18 cellular contexts compared by ENCODE assay signal in the genomic region with DNA sequence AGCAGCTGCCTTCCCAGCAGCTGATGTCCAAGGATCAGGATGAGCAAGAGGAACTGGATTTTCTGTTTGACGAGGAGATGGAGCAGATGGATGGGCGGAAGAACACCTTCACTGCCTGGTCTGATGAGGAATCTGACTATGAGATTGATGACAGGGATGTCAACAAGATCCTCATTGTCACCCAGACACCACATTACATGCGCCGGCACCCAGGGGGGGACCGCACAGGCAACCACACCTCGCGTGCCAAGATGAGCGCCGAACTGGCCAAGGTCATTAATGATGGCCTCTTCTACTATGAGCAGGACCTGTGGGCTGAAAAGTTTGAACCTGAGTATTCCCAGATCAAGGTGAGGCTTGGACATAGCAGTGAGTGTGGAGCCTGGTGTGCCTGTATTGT. TPM values are rescaled to one million over a fixed set of nuclear protein-coding genes. Genes with fewer than 3 reads are reported as not detected.
"Had no signal": no experiment of that assay in that cellular context is flagged by ENCODE, and none has a peak within 500 bp of the region (broad histone marks: within the 10 kb centered on the region; RNA-seq: fewer than 3 reads in every experiment).

No MANE protein-coding gene starts in this region.

- H3K27ac ChIP-seq: esophagus squamous epithelium, sigmoid colon, SJCRH30, suprapubic skin, upper lobe of right lung had no signal

- H3K27me3 ChIP-seq: esophagus squamous epithelium, sigmoid colon, SJCRH30, suprapubic skin, upper lobe of right lung had no signal

- H3K9me3 Mint-ChIP-seq: natural killer cell treated with Interleukin-12 subunit alpha and Interleukin-12 subunit beta and Interleukin-15 and Interleukin-18, amount 100 ng/mL, for 72 hours had no signal

- H3K27ac Mint-ChIP-seq: progenitor cell of endocrine pancreas had no signal

- H3K4me3 Mint-ChIP-seq: natural killer cell treated with Interleukin-12 subunit alpha and Interleukin-12 subunit beta and Interleukin-15 and Interleukin-18, amount 100 ng/mL, for 72 hours had no signal

- DNase-seq: activated gamma-delta T cell treated with Interleukin-2 at 50 U/mL for 16 hours; esophagus squamous epithelium; foreskin fibroblast; glutamatergic neuron; left colon; mammary epithelial cell; mucosa of descending colon; occipital lobe; sigmoid colon; SJCRH30; stimulated activated CD4-positive, alpha-beta T cell treated with anti-CD3 and anti-CD28 coated beads, Interleukin-12 subunit alpha, Interleukin-12 subunit beta, amount 100 ng/mL, for 4 hours; stimulated activated naive CD4-positive, alpha-beta T cell treated with Interleukin-2 at 50 U/mL for 16 hours; SW 1271; T1000; upper lobe of right lung had no signal

- H3K9me3 ChIP-seq: esophagus squamous epithelium, mucosa of descending colon, sigmoid colon, SJCRH30, suprapubic skin, upper lobe of right lung had no signal

- ATAC-seq: left colon; mucosa of descending colon; natural killer cell treated with Interleukin-12 subunit alpha and Interleukin-12 subunit beta and Interleukin-15 and Interleukin-18, amount 100 ng/mL, for 72 hours had no signal

- H3K27me3 Mint-ChIP-seq: natural killer cell treated with Interleukin-12 subunit alpha and Interleukin-12 subunit beta and Interleukin-15 and Interleukin-18, amount 100 ng/mL, for 72 hours; progenitor cell of endocrine pancreas had no signal

- H3K4me1 ChIP-seq: esophagus squamous epithelium, SJCRH30, suprapubic skin, upper lobe of right lung had no signal

- H3K4me3 ChIP-seq: esophagus squamous epithelium, mucosa of descending colon, sigmoid colon, SJCRH30, suprapubic skin, upper lobe of right lung had no signal

RNA-seq across cellular contexts. Expression of a gene that starts 48.4 kb away (rescaled TPM):
- total RNA-seq: natural killer cell treated with Interleukin-12 subunit alpha and Interleukin-12 subunit beta and Interleukin-15 and Interleukin-18, amount 100 ng/mL, for 72 hours had no signal
